ENCODE assay signal across 31 cellular contexts in the genomic region with DNA sequence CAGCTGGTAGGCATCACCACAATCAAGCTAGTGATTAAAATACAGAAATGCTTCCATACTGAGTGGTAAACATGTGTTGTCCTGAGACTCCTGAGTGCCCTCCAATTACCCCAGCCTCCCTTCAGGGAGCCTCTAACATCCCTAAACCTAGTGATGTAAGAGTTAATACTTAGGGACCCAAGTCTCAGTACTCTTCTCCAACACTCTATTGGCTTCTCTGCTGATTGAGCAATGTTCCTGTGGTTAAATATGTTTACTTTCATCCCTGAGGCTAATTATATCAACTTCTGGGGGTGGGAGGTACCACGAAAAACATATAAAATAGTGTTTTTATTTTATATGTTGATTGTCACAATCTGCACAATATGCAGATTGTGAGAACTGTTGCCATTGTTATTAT. TPM values are rescaled to one million over a fixed set of nuclear protein-coding genes. Genes with fewer than 3 reads are reported as not detected.
"Had no signal": no experiment of that assay in that cellular context is flagged by ENCODE, and none has a peak within 500 bp of the region (broad histone marks: within the 10 kb centered on the region; RNA-seq: fewer than 3 reads in every experiment).

No MANE protein-coding gene starts in this region.

- H3K27ac Mint-ChIP-seq: activated CD4-positive, alpha-beta T cell treated with anti-CD3 and anti-CD28 coated beads, Interleukin-2, amount 10 ng/mL, durations not matched to agents 24 days and 14 days; activated CD8-positive, alpha-beta memory T cell treated with anti-CD3 and anti-CD28 coated beads, Interleukin-2, amount 10 ng/mL, durations not matched to agents 7 days and 5 days; activated CD8-positive, alpha-beta T cell treated with anti-CD3 and anti-CD28 coated beads for 36 hours; activated T-helper 1 cell treated with anti-CD3 and anti-CD28 coated beads, Interleukin-12 subunit alpha, Interleukin-12 subunit beta, Interleukin-2, Interleukin-4 antibody, amounts not matched to agents 30 ng/mL and 10 ng/mL and 1 ng/mL, durations not matched to agents 14 hours and 24 hours and 36 hours; memory B cell; naive B cell; stimulated activated memory B cell treated with anti-CD40 and anti-IgM and Interleukin-4, amounts not matched to agents 10 μg/mL and 1 μg/mL and 100 μg/mL, for 72 hours; T-helper 1 cell treated with Interleukin-12 subunit alpha and Interleukin-12 subunit beta and Interleukin-4 antibody, amounts not matched to agents 30 μg/mL and 1 μg/mL, for 36 hours had no signal

- H3K4me1 Mint-ChIP-seq: activated CD4-positive, alpha-beta T cell treated with anti-CD3 and anti-CD28 coated beads, Interleukin-2, amount 10 ng/mL, durations not matched to agents 24 days and 14 days; activated CD8-positive, alpha-beta memory T cell treated with anti-CD3 and anti-CD28 coated beads, Interleukin-2, amount 10 ng/mL, durations not matched to agents 7 days and 5 days; memory B cell; naive B cell; stimulated activated memory B cell treated with anti-CD40 and anti-IgM and Interleukin-4, amounts not matched to agents 10 μg/mL and 1 μg/mL and 100 μg/mL, for 72 hours had no signal

- H3K27me3 Mint-ChIP-seq: stimulated activated memory B cell treated with anti-CD40 and anti-IgM and Interleukin-4, amounts not matched to agents 10 μg/mL and 1 μg/mL and 100 μg/mL, for 72 hours had no signal

- H3K36me3 Mint-ChIP-seq: activated CD8-positive, alpha-beta memory T cell treated with anti-CD3 and anti-CD28 coated beads, Interleukin-2, amount 10 ng/mL, durations not matched to agents 7 days and 5 days; memory B cell; stimulated activated memory B cell treated with anti-CD40 and anti-IgM and Interleukin-4, amounts not matched to agents 10 μg/mL and 1 μg/mL and 100 μg/mL, for 72 hours had no signal

- FAIRE-seq: islet of Langerhans, small intestine had no signal

- H3K4me1 ChIP-seq: ascending aorta, parathyroid adenoma, right lobe of liver, stomach, suprapubic skin, tibial nerve had no signal

- ATAC-seq: activated CD8-positive, alpha-beta memory T cell treated with anti-CD3 and anti-CD28 coated beads, Interleukin-2, amount 10 ng/mL, durations not matched to agents 7 days and 5 days; activated CD8-positive, alpha-beta T cell treated with anti-CD3 and anti-CD28 coated beads for 36 hours; right lobe of liver; stimulated activated memory B cell treated with anti-CD40 and anti-IgM and Interleukin-4, amounts not matched to agents 10 μg/mL and 1 μg/mL and 100 μg/mL, for 72 hours had no signal

- H3K36me3 ChIP-seq: ascending aorta, brain microvascular endothelial cell, right lobe of liver, stomach, suprapubic skin, tibial nerve had no signal

- H3K4me3 Mint-ChIP-seq: activated CD4-positive, alpha-beta T cell treated with anti-CD3 and anti-CD28 coated beads, Interleukin-2, amount 10 ng/mL, durations not matched to agents 24 days and 14 days; activated CD8-positive, alpha-beta memory T cell treated with anti-CD3 and anti-CD28 coated beads, Interleukin-2, amount 10 ng/mL, durations not matched to agents 7 days and 5 days; activated CD8-positive, alpha-beta T cell treated with anti-CD3 and anti-CD28 coated beads for 36 hours; activated T-helper 1 cell treated with anti-CD3 and anti-CD28 coated beads, Interleukin-12 subunit alpha, Interleukin-12 subunit beta, Interleukin-2, Interleukin-4 antibody, amounts not matched to agents 30 ng/mL and 10 ng/mL and 1 ng/mL, durations not matched to agents 14 hours and 24 hours and 36 hours; memory B cell; naive B cell; stimulated activated memory B cell treated with anti-CD40 and anti-IgM and Interleukin-4, amounts not matched to agents 10 μg/mL and 1 μg/mL and 100 μg/mL, for 72 hours; T-helper 1 cell treated with Interleukin-12 subunit alpha and Interleukin-12 subunit beta and Interleukin-4 antibody, amounts not matched to agents 30 μg/mL and 1 μg/mL, for 36 hours had no signal

- DNase-seq: activated CD4-positive, alpha-beta T cell treated with anti-CD3 and anti-CD28 coated beads, Interleukin-2, amount 10 ng/mL, durations not matched to agents 24 days and 14 days; activated CD8-positive, alpha-beta memory T cell treated with anti-CD3 and anti-CD28 coated beads, Interleukin-2, amount 10 ng/mL, durations not matched to agents 7 days and 5 days; activated CD8-positive, alpha-beta T cell treated with anti-CD3 and anti-CD28 coated beads for 36 hours; activated gamma-delta T cell; activated naive CD4-positive, alpha-beta T cell treated with anti-CD3 and anti-CD28 coated beads, Interleukin-2, amount 50 U/mL, for 16 hours; brain microvascular endothelial cell; caudate nucleus; dermis blood vessel endothelial cell; effector CD8-positive, alpha-beta T cell; erythroblast; foreskin melanocyte; glutamatergic neuron; naive B cell; nucleus accumbens; right lobe of liver; small intestine; stomach had no signal

- H3K9me3 ChIP-seq: ascending aorta, right lobe of liver, stomach, suprapubic skin, tibial nerve had no signal

- H3K4me3 ChIP-seq: ascending aorta, hepatocyte, right lobe of liver, stomach, suprapubic skin, tibial nerve had no signal

RNA-seq across cellular contexts. Expression of a gene that starts 5.0 kb away (rescaled TPM):
- total RNA-seq: activated CD4-positive, alpha-beta T cell treated with anti-CD3 and anti-CD28 coated beads, Interleukin-2, amount 10 ng/mL, durations not matched to agents 24 days and 14 days; activated CD8-positive, alpha-beta memory T cell treated with anti-CD3 and anti-CD28 coated beads, Interleukin-2, amount 10 ng/mL, durations not matched to agents 7 days and 5 days; activated CD8-positive, alpha-beta T cell treated with anti-CD3 and anti-CD28 coated beads for 36 hours; activated T-helper 1 cell treated with anti-CD3 and anti-CD28 coated beads, Interleukin-12 subunit alpha, Interleukin-12 subunit beta, Interleukin-2, Interleukin-4 antibody, amounts not matched to agents 30 ng/mL and 10 ng/mL and 1 ng/mL, durations not matched to agents 14 hours and 24 hours and 36 hours; ascending aorta; dermis blood vessel endothelial cell; fibroblast of lung; hepatocyte; liver; mucosa of gallbladder; right lobe of liver; stomach; tibial nerve; urinary bladder had no signal
